8 cellular contexts compared by ENCODE assay signal in the genomic region with DNA sequence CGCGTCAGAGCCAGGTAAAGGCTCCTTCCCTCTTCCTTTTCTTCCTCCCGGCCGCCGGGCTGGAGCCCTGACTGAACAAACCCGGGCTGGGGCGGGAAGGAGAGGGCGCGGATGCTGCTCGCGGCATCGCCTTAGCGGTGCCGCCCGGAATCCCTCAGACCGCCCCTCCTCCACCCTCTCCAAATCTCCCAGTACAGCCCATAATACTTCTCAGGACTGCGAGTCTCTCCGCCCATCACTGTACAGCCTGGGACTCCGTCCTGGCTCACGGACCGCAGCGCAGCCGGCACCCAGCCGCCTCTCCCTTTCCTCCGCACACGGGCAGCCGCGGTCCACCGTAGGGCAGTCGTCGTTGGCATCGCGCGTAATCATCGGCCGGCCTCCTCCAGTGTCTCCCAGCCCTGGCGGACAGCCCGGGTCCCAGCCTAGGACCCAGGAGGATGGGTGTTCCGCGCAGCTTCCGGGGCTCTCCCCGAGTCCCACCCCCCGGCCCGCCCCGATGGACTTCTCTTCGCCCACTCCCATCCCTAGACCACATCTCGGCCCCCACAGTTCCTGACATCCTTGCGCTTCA. TPM values are rescaled to one million over a fixed set of nuclear protein-coding genes. Genes with fewer than 3 reads are reported as not detected.
DNase-seq lines count a peak whose midpoint lies in the region; ATAC-seq and TF ChIP-seq lines count a peak whose summit lies in the region.
"Not testable (repeated sequence)": the region's sequence is repeated elsewhere in the genome, so short reads cannot be mapped to it uniquely, and the experiment has no call there.

No MANE protein-coding gene starts in this region.

- not testable (repeated sequence) for H3K27me3 Mint-ChIP-seq in CD8-positive, alpha-beta T cell (ENCODE audit: low read depth)

- not testable (repeated sequence) for TF ChIP-seq CTCF in CD8-positive, alpha-beta T cell (IDR thresholded peaks at IDR 0.05); gastrocnemius medialis (IDR thresholded peaks at IDR 0.05 in 4 of 5, conservative IDR thresholded peaks at IDR 0.05 in 1 of 5)

- DNase-seq in CD8-positive, alpha-beta T cell; Right ventricle myocardium superior; gastrocnemius medialis: not testable (repeated sequence)

- not testable (repeated sequence) for H3K27ac ChIP-seq in CD8-positive, alpha-beta T cell (ENCODE audit: low read depth, low read length); gastrocnemius medialis

- TF ChIP-seq POLR2A in gastrocnemius medialis (IDR thresholded peaks at IDR 0.05), result not testable (repeated sequence)

- not testable (repeated sequence) for H3K36me3 Mint-ChIP-seq in CD8-positive, alpha-beta T cell

- ATAC-seq in CD8-positive, alpha-beta T cell, result peak; percentile 0
- ATAC-seq in GM19351 (IDR thresholded peaks at IDR 0.05; ENCODE audit: unreplicated experiment) (peak; percentile 4), GM21717 (IDR thresholded peaks at IDR 0.05; ENCODE audit: unreplicated experiment) (peak; percentile 10), HG02943 (IDR thresholded peaks at IDR 0.05; ENCODE audit: low read depth, unreplicated experiment) (peak; percentile 10), HG03378 (IDR thresholded peaks at IDR 0.05; ENCODE audit: unreplicated experiment) (peak; percentile 14), Right ventricle myocardium superior (ENCODE audit: poor library complexity) (peak; percentile 30), gastrocnemius medialis (peak; percentile 4 to 19)
- ATAC-seq in activated CD4-positive, CD25-positive, alpha-beta regulatory T cell treated with anti-CD3 and anti-CD28 coated beads, Interleukin-2, amount 50 U/mL, for 24 hours, result peak; percentile 0 to 1

- not testable (repeated sequence) for H3K4me3 Mint-ChIP-seq in CD8-positive, alpha-beta T cell

- H3K27ac Mint-ChIP-seq in CD8-positive, alpha-beta T cell, result not testable (repeated sequence)

- not testable (repeated sequence) for H3K9me3 Mint-ChIP-seq in CD8-positive, alpha-beta T cell

- H3K4me3 ChIP-seq in CD8-positive, alpha-beta T cell (ENCODE audit: low read depth, low read length); gastrocnemius medialis: not testable (repeated sequence)

- CTCF ChIA-PET in CD8-positive, alpha-beta T cell (lab: Charles Lee), result not testable (repeated sequence)

- H3K9me3 ChIP-seq in CD8-positive, alpha-beta T cell (ENCODE audit: low read length); gastrocnemius medialis: not testable (repeated sequence)

- intact Hi-C loops in CD8-positive, alpha-beta T cell (cut with DNase I, micrococcal nuclease); Right ventricle myocardium superior (cut with DNase I); gastrocnemius medialis (cut with DNase I; ENCODE audit: low total_unique reads): not testable (repeated sequence)

- not testable (repeated sequence) for H3K4me1 ChIP-seq in CD8-positive, alpha-beta T cell (ENCODE audit: insufficient read depth, low read length); gastrocnemius medialis

- POLR2A ChIA-PET in CD8-positive, alpha-beta T cell (lab: Charles Lee), result not testable (repeated sequence)

- not testable (repeated sequence) for H3K4me1 Mint-ChIP-seq in CD8-positive, alpha-beta T cell (ENCODE audit: low read depth)

- not testable (repeated sequence) for H3K27me3 ChIP-seq in CD8-positive, alpha-beta T cell (ENCODE audit: insufficient read depth, low read length); gastrocnemius medialis

- in situ Hi-C loops in gastrocnemius medialis (cut with MboI; ENCODE audit: low sequenced_read_pairs in 4 of 4), result not testable (repeated sequence)

- not testable (repeated sequence) for H3K36me3 ChIP-seq in CD8-positive, alpha-beta T cell (ENCODE audit: insufficient read depth, low read length); gastrocnemius medialis

RNA-seq across cellular contexts. Expression of gene FAM72C, which starts 1.1 kb away (rescaled TPM):
- not detected for total RNA-seq in CD8-positive, alpha-beta T cell
- total RNA-seq in Right ventricle myocardium superior (not detected), gastrocnemius medialis (under 1 TPM in 1 of 4 donors, not detected in 3; 0.61 TPM)
